ENCODE assay signal across 11 cellular contexts in the genomic region with DNA sequence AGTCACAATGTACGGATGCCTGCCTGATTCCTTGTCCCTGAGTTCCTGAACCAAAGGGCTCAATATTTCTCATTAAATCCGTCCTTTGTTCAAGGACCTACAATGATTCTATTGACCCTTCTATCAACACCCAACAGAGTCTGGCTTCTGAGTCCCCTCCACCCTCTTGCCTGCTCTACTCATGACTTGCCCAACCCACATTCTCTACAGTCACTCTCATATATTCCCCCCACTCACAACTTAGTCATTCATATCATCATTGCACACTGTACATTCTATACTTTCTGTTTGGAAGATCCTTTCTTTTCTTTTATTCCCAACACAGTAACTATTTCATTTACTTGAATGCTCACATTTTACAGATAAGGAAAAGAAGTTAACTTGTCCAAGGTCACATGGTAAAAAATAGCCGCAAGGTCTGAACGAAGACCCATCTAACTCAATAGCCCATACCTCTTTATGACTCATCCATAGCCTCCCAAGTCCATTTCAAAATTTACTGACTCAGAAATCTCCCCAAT. TPM values are rescaled to one million over a fixed set of nuclear protein-coding genes. Genes with fewer than 3 reads are reported as not detected.
DNase-seq lines count a peak whose midpoint lies in the region; ATAC-seq and TF ChIP-seq lines count a peak whose summit lies in the region.
"Had no signal": no experiment of that assay in that cellular context is flagged by ENCODE, and none has a peak within 500 bp of the region (broad histone marks: within the 10 kb centered on the region; RNA-seq: fewer than 3 reads in every experiment).

No MANE protein-coding gene starts in this region.

- no peaks in the 10 kb centered on the region for H3K9me3 Mint-ChIP-seq in GM23338

- H3K4me3 ChIP-seq in GM23338: no peak overlapping the region
- no peak overlapping the region for H3K4me3 ChIP-seq in SJSA1
- H3K4me3 ChIP-seq in dorsolateral prefrontal cortex: peak overlapping the region in 56 of 59 donors; percentile 0 to 97 (median 78)
- peak overlapping the region; percentile 8 for H3K4me3 ChIP-seq in osteoblast (ENCODE audit: insufficient read depth, low read length)

- H4K20me1 ChIP-seq in GM23338 (replicated peaks; ENCODE audit: insufficient read depth) (peaks cover 36% of the 10 kb centered on the region), osteoblast (ENCODE audit: insufficient read depth, low read length) (peaks cover 46% of the 10 kb centered on the region)

- peaks cover 24% of the 10 kb centered on the region for H3K4me1 Mint-ChIP-seq in GM23338

- H3K9me2 ChIP-seq in GM23338 (ENCODE audit: insufficient read depth): no peaks in the 10 kb centered on the region

- peaks cover 22% of the 10 kb centered on the region for H3K4me1 ChIP-seq in GM23338 (ENCODE audit: insufficient read depth)
- peaks cover 42% of the 10 kb centered on the region for H3K4me1 ChIP-seq in SJSA1 (replicated peaks)
- peaks cover 38% of the 10 kb centered on the region for H3K4me1 ChIP-seq in osteoblast (ENCODE audit: insufficient read depth, low read length)

- H3K79me2 ChIP-seq in GM23338 (replicated peaks; ENCODE audit: insufficient read depth): peaks cover 65% of the 10 kb centered on the region
- peaks cover 76% of the 10 kb centered on the region for H3K79me2 ChIP-seq in osteoblast (ENCODE audit: insufficient read depth, low read length)

- H3K27ac ChIP-seq in GM23338 (ENCODE audit: low read depth): no peak overlapping the region
- H3K27ac ChIP-seq in SJSA1: peak overlapping the region; percentile 9; the same call in 1 of the 2 replicates
- peak overlapping the region; percentile 7 to 100 (median 97) for H3K27ac ChIP-seq in dorsolateral prefrontal cortex
- H3K27ac ChIP-seq in osteoblast (ENCODE audit: low read depth, low read length): peak overlapping the region; percentile 45

- peaks cover 3% of the 10 kb centered on the region; the same call in 1 of the 2 replicates for H3F3A ChIP-seq in GM23338 (replicated peaks; ENCODE audit: low read depth)

- H3K4me3 Mint-ChIP-seq in GM23338: no peak overlapping the region

- no peaks in the 10 kb centered on the region for H3K36me3 ChIP-seq in GM23338 (ENCODE audit: insufficient read depth)
- peaks cover 41% of the 10 kb centered on the region for H3K36me3 ChIP-seq in SJSA1
- peaks cover 15% of the 10 kb centered on the region for H3K36me3 ChIP-seq in osteoblast (ENCODE audit: insufficient read depth, low read length)

- TF ChIP-seq CTCF in GM23338 (conservative IDR thresholded peaks at IDR 0.05; ENCODE audit: low read depth in 2 of 2) (no peak), dorsolateral prefrontal cortex (IDR thresholded peaks at IDR 0.05 in 54 of 56, conservative IDR thresholded peaks at IDR 0.05 in 2 of 56; ENCODE audit: low read depth in 1 of 56, partially characterized antibody in 56 of 56) (no peak), osteoblast (IDR thresholded peaks at IDR 0.05; ENCODE audit: extremely low read depth, low read depth, low read length) (no peak), GM13977 (IDR thresholded peaks at IDR 0.05; ENCODE audit: extremely low read depth, insufficient read depth, missing control alignments) (no peak)

- H3K27me3 Mint-ChIP-seq in GM23338 (ENCODE audit: insufficient read depth, low read depth, poor library complexity): peaks cover 6% of the 10 kb centered on the region

- no peaks in the 10 kb centered on the region for H3K27me3 ChIP-seq in GM23338 (ENCODE audit: insufficient read depth)
- H3K27me3 ChIP-seq in SJSA1 (replicated peaks): no peaks in the 10 kb centered on the region
- H3K27me3 ChIP-seq in dorsolateral prefrontal cortex: no peaks in the 10 kb centered on the region
- H3K27me3 ChIP-seq in osteoblast (ENCODE audit: insufficient read depth, low read length): no peaks in the 10 kb centered on the region

- intact Hi-C loops in dorsolateral prefrontal cortex (cut with DNase I): loop anchor here (2.0 to 5.0 kb wide), 2 partner anchors 44 to 45 kb away; no protein-coding TSS in a partner anchor

- no peak overlapping the region for H2AFZ ChIP-seq in GM23338
- no peak overlapping the region for H2AFZ ChIP-seq in osteoblast (ENCODE audit: low read length)

- no peak overlapping the region for H3K27ac Mint-ChIP-seq in GM23338

- ATAC-seq in GM23338 (no peak), GM19463 (IDR thresholded peaks at IDR 0.05; ENCODE audit: unreplicated experiment) (no peak)
- ATAC-seq: left cardiac atrium had no signal

- in situ Hi-C loops in GM13977 (cut with MboI; ENCODE audit: low pct_unique_long_range_greater_than_20kb, low sequenced_read_pairs, unreplicated experiment): no loop called here

- DNase-seq in GM23338 (ENCODE audit: low spot score) (no peak), SJSA1 (ENCODE audit: low read depth in 1 of 2, low spot score in 2 of 2) (no peak), dorsolateral prefrontal cortex (peak in 3 of 10 donors; percentile 11 to 50 (median 31)), osteoblast (ENCODE audit: insufficient read length, low spot score, missing footprints) (peak; percentile 83), NCI-H1105 (lab: John Stamatoyannopoulos, UW) (no peak), GM13977 (ENCODE audit: low spot score) (no peak), hepatic stellate cell (ENCODE audit: low spot score) (no peak)
- DNase-seq: left cardiac atrium, NCI-H526 treated with DMSO at 0.1 percent for 48 hours, SW 1271 had no signal

- peak overlapping the region; percentile 82; the same call in 1 of the 2 replicates for H3K4me2 ChIP-seq in GM23338
- peak overlapping the region; percentile 93 for H3K4me2 ChIP-seq in osteoblast (ENCODE audit: insufficient read depth, low read length)

- H3K9me3 ChIP-seq in SJSA1 (replicated peaks) (no peaks in the 10 kb centered on the region), osteoblast (ENCODE audit: low read depth, low read length) (no peaks in the 10 kb centered on the region)

- peaks cover 14% of the 10 kb centered on the region for H3K36me3 Mint-ChIP-seq in GM23338 (ENCODE audit: low read depth)

TF ChIP-seq in GM23338, 12 proteins besides CTCF, POLR2A, EP300 and RAD21 (continues in another document):
- no peak for TF ChIP-seq EZH2phosphoT487 (IDR thresholded peaks at IDR 0.05; ENCODE audit: unreplicated experiment)
- no peak for TF ChIP-seq CREB1 (CRISPR knock-in tag; IDR thresholded peaks at IDR 0.05; ENCODE audit: low read depth)
- TF ChIP-seq, protein P1, sequence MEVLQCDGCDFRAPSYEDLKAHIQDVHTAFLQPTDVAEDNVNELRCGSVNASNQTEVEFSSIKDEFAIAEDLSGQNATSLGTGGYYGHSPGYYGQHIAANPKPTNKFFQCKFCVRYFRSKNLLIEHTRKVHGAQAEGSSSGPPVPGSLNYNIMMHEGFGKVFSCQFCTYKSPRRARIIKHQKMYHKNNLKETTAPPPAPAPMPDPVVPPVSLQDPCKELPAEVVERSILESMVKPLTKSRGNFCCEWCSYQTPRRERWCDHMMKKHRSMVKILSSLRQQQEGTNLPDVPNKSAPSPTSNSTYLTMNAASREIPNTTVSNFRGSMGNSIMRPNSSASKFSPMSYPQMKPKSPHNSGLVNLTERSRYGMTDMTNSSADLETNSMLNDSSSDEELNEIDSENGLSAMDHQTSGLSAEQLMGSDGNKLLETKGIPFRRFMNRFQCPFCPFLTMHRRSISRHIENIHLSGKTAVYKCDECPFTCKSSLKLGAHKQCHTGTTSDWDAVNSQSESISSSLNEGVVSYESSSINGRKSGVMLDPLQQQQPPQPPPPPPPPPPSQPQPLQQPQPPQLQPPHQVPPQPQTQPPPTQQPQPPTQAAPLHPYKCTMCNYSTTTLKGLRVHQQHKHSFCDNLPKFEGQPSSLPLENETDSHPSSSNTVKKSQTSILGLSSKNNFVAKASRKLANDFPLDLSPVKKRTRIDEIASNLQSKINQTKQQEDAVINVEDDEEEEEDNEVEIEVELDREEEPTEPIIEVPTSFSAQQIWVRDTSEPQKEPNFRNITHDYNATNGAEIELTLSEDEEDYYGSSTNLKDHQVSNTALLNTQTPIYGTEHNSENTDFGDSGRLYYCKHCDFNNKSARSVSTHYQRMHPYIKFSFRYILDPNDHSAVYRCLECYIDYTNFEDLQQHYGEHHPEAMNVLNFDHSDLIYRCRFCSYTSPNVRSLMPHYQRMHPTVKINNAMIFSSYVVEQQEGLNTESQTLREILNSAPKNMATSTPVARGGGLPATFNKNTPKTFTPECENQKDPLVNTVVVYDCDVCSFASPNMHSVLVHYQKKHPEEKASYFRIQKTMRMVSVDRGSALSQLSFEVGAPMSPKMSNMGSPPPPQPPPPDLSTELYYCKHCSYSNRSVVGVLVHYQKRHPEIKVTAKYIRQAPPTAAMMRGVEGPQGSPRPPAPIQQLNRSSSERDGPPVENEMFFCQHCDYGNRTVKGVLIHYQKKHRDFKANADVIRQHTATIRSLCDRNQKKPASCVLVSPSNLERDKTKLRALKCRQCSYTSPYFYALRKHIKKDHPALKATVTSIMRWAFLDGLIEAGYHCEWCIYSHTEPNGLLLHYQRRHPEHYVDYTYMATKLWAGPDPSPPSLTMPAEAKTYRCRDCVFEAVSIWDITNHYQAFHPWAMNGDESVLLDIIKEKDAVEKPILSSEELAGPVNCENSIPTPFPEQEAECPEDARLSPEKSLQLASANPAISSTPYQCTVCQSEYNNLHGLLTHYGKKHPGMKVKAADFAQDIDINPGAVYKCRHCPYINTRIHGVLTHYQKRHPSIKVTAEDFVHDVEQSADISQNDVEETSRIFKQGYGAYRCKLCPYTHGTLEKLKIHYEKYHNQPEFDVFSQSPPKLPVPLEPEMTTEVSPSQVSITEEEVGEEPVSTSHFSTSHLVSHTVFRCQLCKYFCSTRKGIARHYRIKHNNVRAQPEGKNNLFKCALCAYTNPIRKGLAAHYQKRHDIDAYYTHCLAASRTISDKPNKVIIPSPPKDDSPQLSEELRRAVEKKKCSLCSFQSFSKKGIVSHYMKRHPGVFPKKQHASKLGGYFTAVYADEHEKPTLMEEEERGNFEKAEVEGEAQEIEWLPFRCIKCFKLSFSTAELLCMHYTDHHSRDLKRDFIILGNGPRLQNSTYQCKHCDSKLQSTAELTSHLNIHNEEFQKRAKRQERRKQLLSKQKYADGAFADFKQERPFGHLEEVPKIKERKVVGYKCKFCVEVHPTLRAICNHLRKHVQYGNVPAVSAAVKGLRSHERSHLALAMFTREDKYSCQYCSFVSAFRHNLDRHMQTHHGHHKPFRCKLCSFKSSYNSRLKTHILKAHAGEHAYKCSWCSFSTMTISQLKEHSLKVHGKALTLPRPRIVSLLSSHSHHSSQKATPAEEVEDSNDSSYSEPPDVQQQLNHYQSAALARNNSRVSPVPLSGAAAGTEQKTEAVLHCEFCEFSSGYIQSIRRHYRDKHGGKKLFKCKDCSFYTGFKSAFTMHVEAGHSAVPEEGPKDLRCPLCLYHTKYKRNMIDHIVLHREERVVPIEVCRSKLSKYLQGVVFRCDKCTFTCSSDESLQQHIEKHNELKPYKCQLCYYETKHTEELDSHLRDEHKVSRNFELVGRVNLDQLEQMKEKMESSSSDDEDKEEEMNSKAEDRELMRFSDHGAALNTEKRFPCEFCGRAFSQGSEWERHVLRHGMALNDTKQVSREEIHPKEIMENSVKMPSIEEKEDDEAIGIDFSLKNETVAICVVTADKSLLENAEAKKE (CRISPR knock-in tag; IDR thresholded peaks at IDR 0.05): no peak

RNA-seq across cellular contexts. Expression of a gene that starts 3.6 kb away (rescaled TPM):
- 9.9 and 12.4 TPM in 2 replicates for total RNA-seq in GM23338 (2014; rRNA removed; shearing (Covaris generic))
- polyA plus RNA-seq in GM23338 (2016; fragmentation: Nextera tagmentation; extraction: Ambion mirVana): 3.3 and 3.7 TPM in 2 replicates
- 14.2 and 27.2 TPM in 2 replicates for total RNA-seq in SJSA1 (2014; rRNA removed; shearing (Covaris generic))
- 100 to 1,000 TPM in 4 of 120 experiments, 10 to 100 TPM in 116; 28.4 to 126 (median 52.8) TPM for total RNA-seq in dorsolateral prefrontal cortex
- 18.3 and 18.5 TPM in 2 replicates for total RNA-seq in osteoblast

Comparison
In these comparisons a context has a peak if more than half of its experiments do, and no peak if none do; other contexts are left out.
1. H3K4me3 ChIP-seq: peak in dorsolateral prefrontal cortex (56 of 59) and osteoblast (single experiment); none in GM23338 (single experiment) and SJSA1 (single experiment).